ENCODE assay signal across 24 cellular contexts in the genomic region with DNA sequence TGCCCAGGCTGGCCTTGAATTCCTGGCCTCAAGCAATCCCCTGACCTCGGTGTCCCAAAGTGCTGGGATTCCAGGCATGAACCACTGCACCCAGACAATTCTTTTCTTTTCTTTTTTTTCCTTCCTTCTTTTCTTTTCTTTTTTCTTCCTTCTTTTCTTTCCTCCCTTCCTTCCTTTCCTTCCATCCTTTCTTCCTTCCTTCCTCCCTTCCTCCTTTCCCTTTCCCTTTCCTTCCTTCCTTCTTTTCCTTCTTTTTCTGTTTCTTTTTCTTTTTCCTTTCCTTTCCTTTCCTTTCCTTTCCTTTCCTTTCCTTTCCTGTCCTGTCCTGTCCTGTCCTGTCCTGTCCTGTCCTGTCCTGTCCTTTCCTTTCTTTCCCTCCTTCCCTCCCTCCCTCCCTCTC. TPM values are rescaled to one million over a fixed set of nuclear protein-coding genes. Genes with fewer than 3 reads are reported as not detected.
A peak's percentile ranks its signal among the peaks of the same experiment; 100 is the strongest.
DNase-seq lines count a peak whose midpoint lies in the region; ATAC-seq and TF ChIP-seq lines count a peak whose summit lies in the region.
"Had no signal": no experiment of that assay in that cellular context is flagged by ENCODE, and none has a peak within 500 bp of the region (broad histone marks: within the 10 kb centered on the region; RNA-seq: fewer than 3 reads in every experiment).

No MANE protein-coding gene starts in this region.

- no peak overlapping the region for H3K27ac Mint-ChIP-seq in WTC11
- peak overlapping the region; percentile 89 to 98 for H3K27ac Mint-ChIP-seq in natural killer cell treated with Interleukin-12 subunit alpha and Interleukin-12 subunit beta and Interleukin-15 and Interleukin-18, amount 100 ng/mL, for 72 hours
- no peak overlapping the region for H3K27ac Mint-ChIP-seq in activated naive CD4-positive, alpha-beta T cell treated with anti-CD3 and anti-CD28 coated beads, Interleukin-2, amount 50 U/mL, for 72 hours

- no peak for TF ChIP-seq CTCF in HEK293 (tag by site-specific recombination; IDR thresholded peaks at IDR 0.05)
- TF ChIP-seq CTCF in WTC11 (IDR thresholded peaks at IDR 0.05): no peak

- DNase-seq in WTC11 (ENCODE audit: low spot score) (no peak), NCI-H2029 (lab: John Stamatoyannopoulos, UW) (no peak), NOMO-1 treated with dmso at 0.1 percent for 144 hours (lab: John Stamatoyannopoulos, UW; ENCODE audit: unreplicated experiment) (no peak)
- no peak for DNase-seq in natural killer cell treated with Interleukin-12 subunit alpha and Interleukin-12 subunit beta and Interleukin-15 and Interleukin-18, amount 100 ng/mL, for 72 hours (ENCODE audit: low spot score)
- no peak for DNase-seq in activated naive CD4-positive, alpha-beta T cell treated with anti-CD3 and anti-CD28 coated beads, Interleukin-2, amount 50 U/mL, for 72 hours (ENCODE audit: low spot score in 2 of 2)
- DNase-seq in activated CD4-positive, CD25-positive, alpha-beta regulatory T cell treated with anti-CD3 and anti-CD28 coated beads, Interleukin-2, amount 50 U/mL, for 72 hours: no peak
- DNase-seq: activated CD4-positive, alpha-beta T cell treated with anti-CD3 and anti-CD28 coated beads, Interleukin-2, amount 50 U/mL, for 48 hours; activated effector memory CD4-positive, alpha-beta T cell treated with Interleukin-2 at 50 U/mL for 16 hours; activated naive CD8-positive, alpha-beta T cell treated with anti-CD3 and anti-CD28 coated beads, Interleukin-2, amount 50 U/mL, for 24 hours; Calu3; cerebellar nuclear complex; DND-41; IMR-90; kidney glomerular epithelial cell; NCI-H1436; small intestine; stimulated activated CD4-positive, alpha-beta T cell treated with anti-CD3 and anti-CD28 coated beads, Interleukin-2, amount 100 ng/mL, for 24 hours; WERI-Rb-1 had no signal

- H3K9ac ChIP-seq in BLaER1 treated with 17β-estradiol and CSF1 and Interleukin-3, amounts not matched to agents 10 nM and 100 nM: peak overlapping the region; percentile 2 to 84 (median 78); a peak in 20 of 22 replicates

- H3K9me3 Mint-ChIP-seq in WTC11: peaks cover 6% of the 10 kb centered on the region
- H3K9me3 Mint-ChIP-seq in natural killer cell treated with Interleukin-12 subunit alpha and Interleukin-12 subunit beta and Interleukin-15 and Interleukin-18, amount 100 ng/mL, for 72 hours: no peaks in the 10 kb centered on the region
- no peaks in the 10 kb centered on the region for H3K9me3 Mint-ChIP-seq in activated naive CD4-positive, alpha-beta T cell treated with anti-CD3 and anti-CD28 coated beads, Interleukin-2, amount 50 U/mL, for 72 hours
- H3K9me3 Mint-ChIP-seq: activated naive CD8-positive, alpha-beta T cell treated with anti-CD3 and anti-CD28 coated beads, Interleukin-2, amount 50 U/mL, for 24 hours had no signal

- H3K9me3 ChIP-seq in BLaER1 treated with 17β-estradiol and CSF1 and Interleukin-3, amounts not matched to agents 10 nM and 100 nM (replicated peaks in 1 of 11): peaks cover 0 to 7% (median 0%) of the 10 kb centered on the region in 11 experiments; a peak in 5 of 22 replicates
- no peaks in the 10 kb centered on the region for H3K9me3 ChIP-seq in HEK293 (ENCODE audit: control insufficient read depth, insufficient read depth, low read depth, low read length)
- H3K9me3 ChIP-seq: HAP-1, vagina had no signal

- H3K27me3 Mint-ChIP-seq in WTC11 (ENCODE audit: low read depth): no peaks in the 10 kb centered on the region
- no peaks in the 10 kb centered on the region for H3K27me3 Mint-ChIP-seq in natural killer cell treated with Interleukin-12 subunit alpha and Interleukin-12 subunit beta and Interleukin-15 and Interleukin-18, amount 100 ng/mL, for 72 hours
- H3K27me3 Mint-ChIP-seq: activated naive CD8-positive, alpha-beta T cell treated with anti-CD3 and anti-CD28 coated beads, Interleukin-2, amount 50 U/mL, for 24 hours had no signal

- H3K27me3 ChIP-seq in BLaER1 treated with 17β-estradiol and CSF1 and Interleukin-3, amounts not matched to agents 10 nM and 100 nM: no peaks in the 10 kb centered on the region
- H3K27me3 ChIP-seq: vagina had no signal

- H3K4me2 ChIP-seq in BLaER1 treated with 17β-estradiol and CSF1 and Interleukin-3, amounts not matched to agents 10 nM and 100 nM: peak overlapping the region; percentile 77 to 99 (median 89)

- peaks cover 0 to 30% (median 3%) of the 10 kb centered on the region in 11 experiments; a peak in 9 of 22 replicates for H3K36me3 ChIP-seq in BLaER1 treated with 17β-estradiol and CSF1 and Interleukin-3, amounts not matched to agents 10 nM and 100 nM
- H3K36me3 ChIP-seq in HEK293 (ENCODE audit: control insufficient read depth in 2 of 2, insufficient read depth in 1 of 2, low read length in 2 of 2): no peaks in the 10 kb centered on the region; a peak in 1 of 3 replicates
- H3K36me3 ChIP-seq: HAP-1, vagina, WERI-Rb-1 had no signal

- CTCF ChIA-PET in HEK293 (lab: Yijun Ruan, JAX): no interaction called here
- CTCF ChIA-PET in WTC11 (lab: Charles Lee): interaction anchor here (0.7 to 1.7 kb wide), 2 partner anchors 10 to 83 kb away, joined by 3 to 4 read pairs; no protein-coding TSS in a partner anchor

- peaks cover 6% of the 10 kb centered on the region for H3K36me3 Mint-ChIP-seq in WTC11
- no peaks in the 10 kb centered on the region for H3K36me3 Mint-ChIP-seq in natural killer cell treated with Interleukin-12 subunit alpha and Interleukin-12 subunit beta and Interleukin-15 and Interleukin-18, amount 100 ng/mL, for 72 hours
- no peaks in the 10 kb centered on the region for H3K36me3 Mint-ChIP-seq in activated naive CD4-positive, alpha-beta T cell treated with anti-CD3 and anti-CD28 coated beads, Interleukin-2, amount 50 U/mL, for 72 hours

- ATAC-seq in WTC11: no peak
- no peak for ATAC-seq in natural killer cell treated with Interleukin-12 subunit alpha and Interleukin-12 subunit beta and Interleukin-15 and Interleukin-18, amount 100 ng/mL, for 72 hours
- ATAC-seq in activated naive CD4-positive, alpha-beta T cell treated with anti-CD3 and anti-CD28 coated beads, Interleukin-2, amount 50 U/mL, for 72 hours: no peak

- H3K4me3 Mint-ChIP-seq in WTC11: no peak overlapping the region
- H3K4me3 Mint-ChIP-seq in natural killer cell treated with Interleukin-12 subunit alpha and Interleukin-12 subunit beta and Interleukin-15 and Interleukin-18, amount 100 ng/mL, for 72 hours: peak overlapping the region; percentile 66
- H3K4me3 Mint-ChIP-seq: activated naive CD8-positive, alpha-beta T cell treated with anti-CD3 and anti-CD28 coated beads, Interleukin-2, amount 50 U/mL, for 24 hours had no signal

- peak overlapping the region; percentile 42 to 93 (median 85); a peak in 21 of 22 replicates for H3K27ac ChIP-seq in BLaER1 treated with 17β-estradiol and CSF1 and Interleukin-3, amounts not matched to agents 10 nM and 100 nM
- H3K27ac ChIP-seq in HEK293 (ENCODE audit: extremely low read depth, low read depth, low read length): no peak overlapping the region
- H3K27ac ChIP-seq: epithelial cell of prostate, RWPE1, vagina, WERI-Rb-1 had no signal

- peak overlapping the region in 4 of 10 experiments; percentile 28 to 43 (median 29); a peak in 3 of 20 replicates for H3K4me3 ChIP-seq in BLaER1 treated with 17β-estradiol and CSF1 and Interleukin-3, amounts not matched to agents 10 nM and 100 nM
- no peak overlapping the region for H3K4me3 ChIP-seq in HEK293 (ENCODE audit: low read depth, low read length)
- H3K4me3 ChIP-seq: HAP-1, vagina had no signal

- H3K4me1 ChIP-seq in BLaER1 treated with 17β-estradiol and CSF1 and Interleukin-3, amounts not matched to agents 10 nM and 100 nM: peaks cover 90 to 100% (median 98%) of the 10 kb centered on the region in 10 experiments
- H3K4me1 ChIP-seq in HEK293 (ENCODE audit: control insufficient read depth, insufficient read depth, low read length): no peaks in the 10 kb centered on the region
- H3K4me1 ChIP-seq: HAP-1, vagina had no signal

- POLR2A ChIA-PET in HEK293 (lab: Yijun Ruan, JAX): no interaction called here
- POLR2A ChIA-PET in WTC11 (lab: Charles Lee): no interaction called here

- H4K20me1 ChIP-seq in BLaER1 treated with 17β-estradiol and CSF1 and Interleukin-3, amounts not matched to agents 10 nM and 100 nM: peaks cover 0 to 53% (median 0%) of the 10 kb centered on the region in 11 experiments; a peak in 4 of 22 replicates

- H3K4me1 Mint-ChIP-seq in WTC11: peaks cover 27% of the 10 kb centered on the region
- peaks cover 67 to 74% of the 10 kb centered on the region in 2 donors for H3K4me1 Mint-ChIP-seq in natural killer cell treated with Interleukin-12 subunit alpha and Interleukin-12 subunit beta and Interleukin-15 and Interleukin-18, amount 100 ng/mL, for 72 hours (ENCODE audit: low read depth in 2 of 2)

TF ChIP-seq in HEK293, 187 proteins besides CTCF, POLR2A, EP300 and RAD21:
- TF ChIP-seq ZNF366 (tag by site-specific recombination; conservative IDR thresholded peaks at IDR 0.05): peak; percentile 77
- no peak for TF ChIP-seq ZNF391 (tag by site-specific recombination; IDR thresholded peaks at IDR 0.05; ENCODE audit: borderline replicate concordance, low read depth)
- TF ChIP-seq PRDM1 (tag by site-specific recombination; IDR thresholded peaks at IDR 0.05): peak; percentile 96

TF ChIP-seq in WTC11, 78 proteins besides CTCF, POLR2A, EP300 and RAD21 (continues in another document):
- no peak for TF ChIP-seq JAZF1 (CRISPR knock-in tag; IDR thresholded peaks at IDR 0.05)
- TF ChIP-seq NFE2L1 (CRISPR knock-in tag; IDR thresholded peaks at IDR 0.05): no peak
- TF ChIP-seq NFYB (CRISPR knock-in tag; conservative IDR thresholded peaks at IDR 0.05; ENCODE audit: low read depth): no peak
- TF ChIP-seq JUN (CRISPR knock-in tag; IDR thresholded peaks at IDR 0.05): no peak

RNA-seq across cellular contexts. Expression of a gene that starts 44.6 kb away (rescaled TPM):
- total RNA-seq in WTC11 (2021): 7.0 to 8.7 TPM (median 8.6 TPM) in 3 replicates
- 100 to 1,000 TPM in 1 of 2 donors, 10 to 100 TPM in 1; 73.4 to 101 TPM for total RNA-seq in natural killer cell treated with Interleukin-12 subunit alpha and Interleukin-12 subunit beta and Interleukin-15 and Interleukin-18, amount 100 ng/mL, for 72 hours
- 1 to 10 TPM; 5.7 to 8.8 TPM for total RNA-seq in activated naive CD4-positive, alpha-beta T cell treated with anti-CD3 and anti-CD28 coated beads, Interleukin-2, amount 50 U/mL, for 72 hours

Comparison
In these comparisons a context has a peak if more than half of its experiments do, and no peak if none do; other contexts are left out.
1. H3K27ac Mint-ChIP-seq: peak in natural killer cell treated with Interleukin-12 subunit alpha and Interleukin-12 subunit beta and Interleukin-15 and Interleukin-18, amount 100 ng/mL, for 72 hours (2 of 2); none in WTC11 (single experiment) and activated naive CD4-positive, alpha-beta T cell treated with anti-CD3 and anti-CD28 coated beads, Interleukin-2, amount 50 U/mL, for 72 hours (0 of 2).